8 cellular contexts compared by ENCODE assay signal in genomic region chr2:222797308-222797707, GRCh38.
DNase-seq lines count a peak whose midpoint lies in the region; ATAC-seq and TF ChIP-seq lines count a peak whose summit lies in the region.

No MANE protein-coding gene starts in this region.

- peak; percentile 66 for DNase-seq in A673 (ENCODE audit: low spot score)
- no peak for DNase-seq in GM13977 (ENCODE audit: low spot score)
- peak; percentile 69 for DNase-seq in OCI-M1 (lab: John Stamatoyannopoulos, UW)
- DNase-seq in fibroblast of lung (ENCODE audit: low read depth in 2 of 2): peak; percentile 51 to 60
- no peak for DNase-seq in thyroid gland
- DNase-seq in activated CD8-positive, alpha-beta memory T cell treated with anti-CD3 and anti-CD28 coated beads, Interleukin-2, amount 50 U/mL, for 48 hours: no peak

- no peak overlapping the region for H2AFZ ChIP-seq in fibroblast of lung (ENCODE audit: low read length)

- CTCF ChIA-PET in A673 (lab: Charles Lee): interaction anchor here (0.6 to 1.3 kb wide), 4 partner anchors 14 to 696 kb away, joined by 4 to 13 read pairs (median 5); no protein-coding TSS in a partner anchor

- POLR2A ChIA-PET in A673 (lab: Charles Lee; ENCODE audit: low non-redundant PET): interaction anchor here (0.7 kb wide), 1 partner anchor 62 kb away, joined by 5 read pairs; no protein-coding TSS in a partner anchor

- no peaks in the 10 kb centered on the region for H3K9me3 ChIP-seq in A673 (ENCODE audit: low read depth, low read length, poor library complexity, severe bottlenecking)
- no peaks in the 10 kb centered on the region for H3K9me3 ChIP-seq in fibroblast of lung (ENCODE audit: control insufficient read depth, insufficient read depth, low read depth, low read length)
- no peaks in the 10 kb centered on the region for H3K9me3 ChIP-seq in thyroid gland

- H3K27ac ChIP-seq in A673 (ENCODE audit: low read depth, low read length, poor library complexity, severe bottlenecking) (no peak overlapping the region), fibroblast of lung (ENCODE audit: insufficient read depth, low read length) (no peak overlapping the region), thyroid gland (no peak overlapping the region)

- H3K9ac ChIP-seq in fibroblast of lung (ENCODE audit: insufficient read depth, low read length): no peak overlapping the region

- no TSS peak for BruUV-seq in A673 (replicated peaks; lab: Mats Ljungman, UMichigan)

- WGBS in thyroid gland, 2 donors: 33 to 34% methylated on average over 2 of the region's 2 CpGs

- H3K36me3 ChIP-seq in A673 (ENCODE audit: insufficient read depth, low read length, poor library complexity, severe bottlenecking) (no peaks in the 10 kb centered on the region), fibroblast of lung (ENCODE audit: control insufficient read depth, insufficient read depth, low read length) (no peaks in the 10 kb centered on the region), thyroid gland (no peaks in the 10 kb centered on the region)

- intact Hi-C loops in A673 (cut with micrococcal nuclease; ENCODE audit: unreplicated experiment) (loop anchor here (5.0 kb wide), 1 partner anchor 105 kb away; no protein-coding TSS in a partner anchor), thyroid gland (cut with DNase I) (loop anchor here (10.0 kb wide), 1 partner anchor 93 kb away; no protein-coding TSS in a partner anchor)

- H3K4me3 ChIP-seq in A673 (ENCODE audit: low read depth, low read length, poor library complexity, severe bottlenecking) (no peak overlapping the region), fibroblast of lung (replicated peaks in 1 of 4; ENCODE audit: control extremely low read depth in 1 of 4, insufficient read depth in 1 of 4, low read depth in 3 of 4, low read length in 4 of 4) (no peak overlapping the region), thyroid gland (replicated peaks in 1 of 3) (no peak overlapping the region)

- peaks cover 27% of the 10 kb centered on the region for H3K4me1 ChIP-seq in A673 (ENCODE audit: insufficient read depth, low read length, poor library complexity, severe bottlenecking)
- peaks cover 6% of the 10 kb centered on the region for H3K4me1 ChIP-seq in fibroblast of lung (ENCODE audit: control insufficient read depth, extremely low read depth, insufficient read depth, low read length)
- H3K4me1 ChIP-seq in thyroid gland: peaks cover 19 to 20% of the 10 kb centered on the region in 2 donors

- no peak for ATAC-seq in HG03095 (IDR thresholded peaks at IDR 0.05; ENCODE audit: unreplicated experiment)
- ATAC-seq in HG03108 (IDR thresholded peaks at IDR 0.05; ENCODE audit: unreplicated experiment): no peak

- H3K79me2 ChIP-seq in fibroblast of lung (ENCODE audit: control insufficient read depth, insufficient read depth, low read length): no peaks in the 10 kb centered on the region

- H4K20me1 ChIP-seq in fibroblast of lung (ENCODE audit: control insufficient read depth, extremely low read depth, insufficient read depth, low read length): no peaks in the 10 kb centered on the region

- no peak overlapping the region for H3K4me2 ChIP-seq in fibroblast of lung (ENCODE audit: extremely low read depth, insufficient read depth, low read length)

- peak; percentile 74 for TF ChIP-seq CTCF in A673 (conservative IDR thresholded peaks at IDR 0.05; ENCODE audit: low read depth, low read length)
- peak; percentile 47 for TF ChIP-seq CTCF in GM13977 (IDR thresholded peaks at IDR 0.05; ENCODE audit: extremely low read depth, insufficient read depth, missing control alignments)
- TF ChIP-seq CTCF in fibroblast of lung (conservative IDR thresholded peaks at IDR 0.05 in 1 of 2, IDR thresholded peaks at IDR 0.05 in 1 of 2; ENCODE audit: low read depth in 1 of 2, low read length in 2 of 2): peak; percentile 45 to 55
- peak in 5 of 6 experiments; percentile 14 to 65 (median 52) for TF ChIP-seq CTCF in thyroid gland (IDR thresholded peaks at IDR 0.05)

- in situ Hi-C loops in GM13977 (cut with MboI; ENCODE audit: low pct_unique_long_range_greater_than_20kb, low sequenced_read_pairs, unreplicated experiment): no loop called here

- no peak for TF ChIP-seq POLR2A in thyroid gland (IDR thresholded peaks at IDR 0.05)

- H3K27me3 ChIP-seq in A673 (replicated peaks; ENCODE audit: insufficient read depth, low read depth, low read length, poor library complexity): no peaks in the 10 kb centered on the region
- no peaks in the 10 kb centered on the region for H3K27me3 ChIP-seq in fibroblast of lung (ENCODE audit: control insufficient read depth, insufficient read depth, low read length)
- no peaks in the 10 kb centered on the region for H3K27me3 ChIP-seq in thyroid gland

Comparison
In these comparisons a context has a peak if more than half of its experiments do, and no peak if none do; other contexts are left out.
1. DNase-seq: peak in A673 (single experiment), OCI-M1 (single experiment) and fibroblast of lung (2 of 2); none in GM13977 (single experiment), thyroid gland (0 of 2) and activated CD8-positive, alpha-beta memory T cell treated with anti-CD3 and anti-CD28 coated beads, Interleukin-2, amount 50 U/mL, for 48 hours (single experiment).
2. Peak in every context shown above with its lines, with median percentiles within 50 percentile points of each other: CTCF ChIP-seq.